19 cellular contexts compared by ENCODE assay signal in genomic region chr18:23882616-23883276, GRCh38.
DNase-seq lines count a peak whose midpoint lies in the region; ATAC-seq and TF ChIP-seq lines count a peak whose summit lies in the region.
"Had no signal": no experiment of that assay in that cellular context is flagged by ENCODE, and none has a peak within 500 bp of the region (broad histone marks: within the 10 kb centered on the region; RNA-seq: fewer than 3 reads in every experiment).

No MANE protein-coding gene starts in this region.

- POLR2A ChIA-PET in IMR-90 (lab: Charles Lee; ENCODE audit: unreplicated experiment), result no interaction called here

- peak overlapping the region; percentile 51 for H2AFZ ChIP-seq in IMR-90 (replicated peaks; ENCODE audit: low read length, poor library complexity)

- 100% methylated on average over 1 of the region's 4 CpGs; no CpG with 5 or more reads in 1 of the 2 experiments for WGBS in IMR-90 (ENCODE audit: extremely low coverage in 2 of 2, insufficient read length in 1 of 2), 2 experiments
- 75 to 90% methylated on average over 4 of the region's 4 CpGs for WGBS in esophagus squamous epithelium, 2 donors

- H3K27me3 ChIP-seq in IMR-90 (ENCODE audit: control insufficient read depth, insufficient read depth, low read length) (0 out of 2 replicates have a peak, but pooled peaks cover 2% of the 10 kb centered on the region), esophagus squamous epithelium (no peaks in the 10 kb centered on the region)

- H4K8ac ChIP-seq in IMR-90 (ENCODE audit: low read depth in 2 of 2, low read length in 2 of 2), result no peak overlapping the region

- no peak overlapping the region for H3K4ac ChIP-seq in IMR-90 (ENCODE audit: low read depth, low read length)

- no peak overlapping the region for H3K9ac ChIP-seq in IMR-90 (ENCODE audit: low read depth, low read length)
- H3K9ac ChIP-seq: KMS-11 had no signal

- no peak overlapping the region for H2AK9ac ChIP-seq in IMR-90 (replicated peaks; ENCODE audit: low read depth, low read length, poor library complexity)

- CTCF ChIA-PET in IMR-90 (lab: Yijun Ruan, JAX), result no interaction called here

- H3K4me1 ChIP-seq in IMR-90 (ENCODE audit: control insufficient read depth, insufficient read depth, low read length) (peaks cover 3% of the 10 kb centered on the region; the same call in 1 of the 2 replicates), esophagus squamous epithelium (peaks cover 7 to 57% (median 39%) of the 10 kb centered on the region in 3 donors)

- H3K36me3 ChIP-seq in IMR-90 (ENCODE audit: control insufficient read depth, insufficient read depth, low read length) (no peaks in the 10 kb centered on the region), esophagus squamous epithelium (peaks cover 0 to 60% (median 4%) of the 10 kb centered on the region in 3 donors)

- no peak overlapping the region for H3K14ac ChIP-seq in IMR-90 (replicated peaks; ENCODE audit: low read depth, low read length)

- no peak overlapping the region for H3K56ac ChIP-seq in IMR-90 (ENCODE audit: extremely low read depth, insufficient read depth, low read length)

- no peaks in the 10 kb centered on the region for H3K9me1 ChIP-seq in IMR-90 (ENCODE audit: insufficient read depth, low read length)

- no peak overlapping the region for H3K18ac ChIP-seq in IMR-90 (ENCODE audit: low read depth, low read length)

- TF ChIP-seq CTCF in C4-2B (conservative IDR thresholded peaks at IDR 0.05), result no peak
- TF ChIP-seq CTCF in IMR-90 (conservative IDR thresholded peaks at IDR 0.05; ENCODE audit: low read depth, low read length), result no peak
- TF ChIP-seq CTCF in esophagus squamous epithelium (IDR thresholded peaks at IDR 0.05), result no peak

- dilution Hi-C loops in IMR-90 (cut with HindIII; ENCODE audit: low sequenced_read_pairs, unreplicated experiment), result no loop called here

- in situ Hi-C loops in IMR-90 (cut with MboI; ENCODE audit: low sequenced_read_pairs), result no loop called here

- H3K27ac ChIP-seq in C4-2B (peak overlapping the region; percentile 15), IMR-90 (ENCODE audit: insufficient read depth, low read length) (no peak overlapping the region), esophagus squamous epithelium (peak overlapping the region; percentile 75 to 92 (median 88))
- H3K27ac ChIP-seq: KMS-11 had no signal

- H2BK20ac ChIP-seq in IMR-90 (ENCODE audit: low read depth, low read length), result no peak overlapping the region

- BruUV-seq in IMR-90 (replicated peaks; lab: Mats Ljungman, UMichigan), result no TSS peak

- no peak overlapping the region; the same call in 1 of the 2 replicates for H3K23ac ChIP-seq in IMR-90 (ENCODE audit: low read depth, low read length)

- intact Hi-C loops in IMR-90 (cut with micrococcal nuclease), result no loop called here
- intact Hi-C loops in esophagus squamous epithelium (cut with DNase I), result no loop called here

- H2BK15ac ChIP-seq in IMR-90 (ENCODE audit: low read depth, low read length), result no peak overlapping the region

- no peaks in the 10 kb centered on the region for H3K9me3 ChIP-seq in IMR-90 (ENCODE audit: control insufficient read depth, insufficient read depth, low read length)
- no peaks in the 10 kb centered on the region for H3K9me3 ChIP-seq in esophagus squamous epithelium

- TF ChIP-seq RAD21 in IMR-90 (IDR thresholded peaks at IDR 0.05; ENCODE audit: low read length), result no peak

- H3K79me1 ChIP-seq in IMR-90 (ENCODE audit: low read depth in 1 of 2, low read length in 2 of 2), result no peaks in the 10 kb centered on the region

- no peak overlapping the region for H4K91ac ChIP-seq in IMR-90 (ENCODE audit: insufficient read depth, low read depth, low read length)

- H3K4me3 ChIP-seq in IMR-90 (ENCODE audit: insufficient read depth, low read depth, low read length) (no peak overlapping the region), esophagus squamous epithelium (no peak overlapping the region)
- H3K4me3 ChIP-seq: GM12878 had no signal

- H3K4me2 ChIP-seq in IMR-90 (ENCODE audit: low read depth, low read length), result no peak overlapping the region
- H3K4me2 ChIP-seq: KMS-11 had no signal

- H2AK5ac ChIP-seq in IMR-90 (ENCODE audit: low read depth, low read length), result no peak overlapping the region; the same call in 1 of the 2 replicates

- H4K20me1 ChIP-seq in IMR-90 (ENCODE audit: insufficient read depth, low read length), result no peaks in the 10 kb centered on the region

- no peak for ATAC-seq in IMR-90 (ENCODE audit: low read depth)
- ATAC-seq in stimulated activated naive CD8-positive, alpha-beta T cell treated with anti-CD3 and anti-CD28 coated beads, Interleukin-15, Interleukin-2, amounts not matched to agents 100 U/mL and 50 U/mL, for 24 hours, result peak; percentile 37
- ATAC-seq in HG02970 (IDR thresholded peaks at IDR 0.05; ENCODE audit: low FRiP score, unreplicated experiment), result no peak
- ATAC-seq: effector memory CD8-positive, alpha-beta T cell; stimulated activated memory B cell treated with anti-CD40 and anti-IgM and Interleukin-4, amounts not matched to agents 10 μg/mL and 1 μg/mL and 100 μg/mL, for 72 hours; T-helper 17 cell had no signal

- H4K5ac ChIP-seq in IMR-90 (ENCODE audit: low read depth, low read length), result no peak overlapping the region

- no peak overlapping the region for H2BK5ac ChIP-seq in IMR-90 (ENCODE audit: low read depth, low read length, poor library complexity, severe bottlenecking)

- DNase-seq in IMR-90 (no peak), esophagus squamous epithelium (lab: John Stamatoyannopoulos, UW) (no peak), GM03348 (ENCODE audit: low spot score) (no peak), Kasumi-1 (lab: John Stamatoyannopoulos, UW) (no peak)
- no peak for DNase-seq in stimulated activated naive CD8-positive, alpha-beta T cell treated with anti-CD3 and anti-CD28 coated beads, Interleukin-15, Interleukin-2, amounts not matched to agents 100 U/mL and 50 U/mL, for 24 hours
- DNase-seq: activated CD4-positive, CD25-positive, alpha-beta regulatory T cell; activated effector memory CD4-positive, alpha-beta T cell treated with Interleukin-2 at 50 U/mL for 16 hours; amygdala; cerebellar nuclear complex; effector memory CD8-positive, alpha-beta T cell; kidney; NCI-H2081 treated with DMSO at 0.1 percent for 48 hours; stimulated activated CD4-positive, alpha-beta T cell treated with anti-CD3 and anti-CD28 coated beads, Interleukin-15, amount 100 ng/mL, for 24 hours; T-helper 17 cell had no signal

- TF ChIP-seq POLR2A in IMR-90 (IDR thresholded peaks at IDR 0.05; ENCODE audit: low read depth, low read length) (no peak), esophagus squamous epithelium (IDR thresholded peaks at IDR 0.05) (no peak)

- 0 out of 2 replicates have a peak overlapping the region, but pooled peaks have one; percentile 5 for H2BK120ac ChIP-seq in IMR-90 (ENCODE audit: low read depth, low read length)

TF ChIP-seq in IMR-90, 13 proteins besides CTCF, POLR2A, EP300 and RAD21:
- no peak for TF ChIP-seq ELK1 (IDR thresholded peaks at IDR 0.05; ENCODE audit: borderline replicate concordance, low read depth, low read length)
- TF ChIP-seq USF2 (IDR thresholded peaks at IDR 0.05; ENCODE audit: low read depth, low read length), result no peak
- TF ChIP-seq BHLHE40 (IDR thresholded peaks at IDR 0.05; ENCODE audit: low read depth, low read length), result no peak
- no peak for TF ChIP-seq MAZ (IDR thresholded peaks at IDR 0.05; ENCODE audit: borderline replicate concordance, low read depth, low read length)
- TF ChIP-seq RCOR1 (IDR thresholded peaks at IDR 0.05; ENCODE audit: insufficient replicate concordance, low read length), result no peak
TF ChIP-seq in IMR-90: peak in this region for 0.
